23 cellular contexts compared by ENCODE assay signal in genomic region chr2:101410114-101410513, GRCh38. TPM values are rescaled to one million over a fixed set of nuclear protein-coding genes. Genes with fewer than 3 reads are reported as not detected.
"Had no signal": no experiment of that assay in that cellular context is flagged by ENCODE, and none has a peak within 500 bp of the region (broad histone marks: within the 10 kb centered on the region; RNA-seq: fewer than 3 reads in every experiment).

No MANE protein-coding gene starts in this region.

- H3K4me3 Mint-ChIP-seq: activated B cell treated with CpG ODN at 0.5 μM for 24 hours; activated CD4-positive, alpha-beta T cell treated with anti-CD3 and anti-CD28 coated beads for 36 hours; activated naive CD8-positive, alpha-beta T cell treated with anti-CD3 and anti-CD28 coated beads, Interleukin-2, amount 50 U/mL, for 24 hours; immature natural killer cell; neural crest cell had no signal

- ATAC-seq: activated CD4-positive, alpha-beta T cell treated with anti-CD3 and anti-CD28 coated beads for 36 hours; activated naive CD8-positive, alpha-beta T cell treated with anti-CD3 and anti-CD28 coated beads, Interleukin-2, amount 50 U/mL, for 24 hours; left lobe of liver; mucosa of descending colon had no signal

- H3K36me3 ChIP-seq: lower lobe of right lung, spleen, thoracic aorta had no signal

- H3K36me3 Mint-ChIP-seq: immature natural killer cell had no signal

- H3K4me1 ChIP-seq: lower lobe of right lung had no signal

- H2AFZ ChIP-seq: hepatocyte had no signal

- H3K9me3 ChIP-seq: lower lobe of right lung, thoracic aorta had no signal

- H3K4me2 ChIP-seq: hepatocyte had no signal

- H3K4me3 ChIP-seq: hepatocyte, lower lobe of right lung, mucosa of descending colon, spleen, thoracic aorta had no signal

- H3K79me2 ChIP-seq: hepatocyte had no signal

- H3K27me3 ChIP-seq: hepatocyte, spleen had no signal

- H3K4me1 Mint-ChIP-seq: activated CD4-positive, alpha-beta T cell treated with anti-CD3 and anti-CD28 coated beads for 36 hours; immature natural killer cell had no signal

- DNase-seq: activated B cell treated with CpG ODN at 0.5 μM for 24 hours; activated CD4-positive, alpha-beta T cell treated with anti-CD3 and anti-CD28 coated beads for 36 hours; activated CD4-positive, alpha-beta T cell treated with anti-CD3 and anti-CD28 coated beads, Interleukin-2, amount 50 U/mL, for 48 hours; activated gamma-delta T cell; activated naive CD4-positive, alpha-beta T cell treated with anti-CD3 and anti-CD28 coated beads, Interleukin-2, amount 50 U/mL, for 16 hours; activated naive CD8-positive, alpha-beta T cell treated with anti-CD3 and anti-CD28 coated beads, Interleukin-2, amount 50 U/mL, for 24 hours; caudate nucleus; effector CD8-positive, alpha-beta T cell; foreskin melanocyte; glutamatergic neuron; immature natural killer cell; lower lobe of right lung; mucosa of descending colon; spleen; stimulated activated CD4-positive, alpha-beta T cell treated with anti-CD3 and anti-CD28 coated beads, Interleukin-4, amount 100 ng/mL, for 1 hour; stimulated activated naive CD4-positive, alpha-beta T cell treated with Interleukin-2 at 50 U/mL for 16 hours; T-helper 1 cell; T1000 had no signal

- H3K27ac Mint-ChIP-seq: activated B cell treated with CpG ODN at 0.5 μM for 24 hours; activated CD4-positive, alpha-beta T cell treated with anti-CD3 and anti-CD28 coated beads for 36 hours; activated naive CD8-positive, alpha-beta T cell treated with anti-CD3 and anti-CD28 coated beads, Interleukin-2, amount 50 U/mL, for 24 hours; immature natural killer cell had no signal

- H3K27ac ChIP-seq: hepatocyte, lower lobe of right lung, spleen, thoracic aorta had no signal

- H3K27me3 Mint-ChIP-seq: activated CD4-positive, alpha-beta T cell treated with anti-CD3 and anti-CD28 coated beads for 36 hours; activated naive CD8-positive, alpha-beta T cell treated with anti-CD3 and anti-CD28 coated beads, Interleukin-2, amount 50 U/mL, for 24 hours had no signal

- H3K9me3 Mint-ChIP-seq: activated naive CD8-positive, alpha-beta T cell treated with anti-CD3 and anti-CD28 coated beads, Interleukin-2, amount 50 U/mL, for 24 hours; immature natural killer cell had no signal

RNA-seq across cellular contexts. Expression of gene CREG2, which starts 22.8 kb away (rescaled TPM):
- total RNA-seq: activated B cell treated with CpG ODN at 0.5 μM for 24 hours; activated CD4-positive, alpha-beta T cell treated with anti-CD3 and anti-CD28 coated beads for 36 hours; left lobe of liver; lower lobe of right lung; posterior vena cava; thoracic aorta had no signal
- polyA plus RNA-seq: immature natural killer cell, spleen had no signal
